Comparison of ENCODE assay signal across 23 cellular contexts in the genomic region with DNA sequence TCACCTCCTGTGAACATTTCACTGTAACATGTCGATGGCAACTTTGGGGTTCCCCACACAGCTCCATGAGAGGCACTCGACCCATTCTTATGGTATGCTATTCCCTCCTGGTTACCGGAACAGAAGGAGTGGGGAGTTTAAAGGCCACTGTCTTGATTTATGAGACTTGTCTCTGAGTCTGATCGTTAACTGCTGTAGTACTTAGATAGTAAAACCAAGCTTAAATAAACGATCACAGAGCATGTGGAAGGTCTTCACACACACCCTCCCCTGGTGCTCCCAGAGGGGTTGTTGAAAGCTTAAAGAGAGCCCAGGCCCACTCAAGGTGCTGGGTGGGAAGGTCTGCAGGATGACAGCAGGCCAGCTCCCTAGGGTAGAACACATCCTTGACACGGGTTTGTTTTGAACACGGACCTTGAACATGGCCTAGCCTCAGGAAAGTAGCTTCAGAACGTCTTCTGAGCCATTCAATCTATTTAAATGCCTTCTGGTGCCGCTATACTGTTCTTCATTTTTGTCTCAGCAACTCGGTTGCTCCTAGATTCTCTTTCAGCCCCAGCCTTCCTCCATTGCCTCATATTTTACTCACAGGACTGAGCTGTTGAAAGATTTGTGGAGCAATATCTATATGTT.
"Had no signal": no experiment of that assay in that cellular context is flagged by ENCODE, and none has a peak within 500 bp of the region (broad histone marks: within the 10 kb centered on the region; RNA-seq: fewer than 3 reads in every experiment).

No MANE protein-coding gene starts in this region.

- H3K27me3 ChIP-seq: adrenal gland, ascending aorta, brain microvascular endothelial cell, right atrium auricular region, suprapubic skin, upper lobe of left lung had no signal

- H3K36me3 Mint-ChIP-seq: activated naive CD8-positive, alpha-beta T cell; stimulated activated effector memory CD8-positive, alpha-beta T cell treated with anti-CD3 and anti-CD28 coated beads, Interleukin-12 subunit alpha, Interleukin-12 subunit beta, amount 100 ng/mL, for 72 hours had no signal

- H3K4me3 ChIP-seq: adrenal gland, ascending aorta, psoas muscle, right atrium auricular region, suprapubic skin, upper lobe of left lung had no signal

- H3K4me1 Mint-ChIP-seq: activated B cell treated with CpG ODN at 0.5 μM for 24 hours; activated CD4-positive, alpha-beta T cell treated with anti-CD3 and anti-CD28 coated beads for 36 hours; stimulated activated effector memory CD8-positive, alpha-beta T cell treated with anti-CD3 and anti-CD28 coated beads, Interleukin-12 subunit alpha, Interleukin-12 subunit beta, amount 100 ng/mL, for 72 hours; stimulated activated naive CD8-positive, alpha-beta T cell treated with anti-CD3 and anti-CD28 coated beads, Interleukin-15, amount 100 ng/mL, for 72 hours had no signal

- H3K9me3 ChIP-seq: adrenal gland, ascending aorta, psoas muscle, right atrium auricular region, suprapubic skin, upper lobe of left lung had no signal

- H3K36me3 ChIP-seq: adrenal gland, ascending aorta, brain microvascular endothelial cell, right atrium auricular region, suprapubic skin, upper lobe of left lung had no signal

- H3K27ac ChIP-seq: adrenal gland, ascending aorta, brain microvascular endothelial cell, psoas muscle, right atrium auricular region, suprapubic skin, upper lobe of left lung had no signal

- H3K27me3 Mint-ChIP-seq: activated B cell treated with CpG ODN at 0.5 μM for 24 hours; activated CD4-positive, alpha-beta T cell treated with anti-CD3 and anti-CD28 coated beads for 36 hours; activated naive CD8-positive, alpha-beta T cell had no signal

- DNase-seq: activated B cell treated with CpG ODN at 0.5 μM for 24 hours; activated CD4-positive, alpha-beta T cell treated with anti-CD3 and anti-CD28 coated beads for 36 hours; activated CD4-positive, alpha-beta T cell treated with anti-CD3 and anti-CD28 coated beads, Interleukin-2, amount 50 U/mL, for 4 hours; activated CD8-positive, alpha-beta memory T cell treated with anti-CD3 and anti-CD28 coated beads for 24 hours; activated CD8-positive, alpha-beta memory T cell treated with anti-CD3 and anti-CD28 coated beads, Interleukin-2, amount 50 U/mL, for 4 hours; activated naive CD4-positive, alpha-beta T cell; activated T-cell treated with anti-CD3 and anti-CD28 coated beads, Interleukin-2, amount 50 U/mL, for 4 hours; adrenal gland; brain microvascular endothelial cell; central memory CD4-positive, alpha-beta T cell; effector memory CD4-positive, alpha-beta T cell; psoas muscle; stimulated activated CD4-positive, alpha-beta T cell treated with anti-CD3 and anti-CD28 coated beads, Interleukin-1b, Interleukin-23, amount 100 ng/mL, for 48 hours; stimulated activated naive CD8-positive, alpha-beta T cell treated with anti-CD3 and anti-CD28 coated beads, Interleukin-15, amount 100 ng/mL, for 72 hours; upper lobe of left lung had no signal

- H3K4me1 ChIP-seq: adrenal gland, ascending aorta, psoas muscle, right atrium auricular region had no signal

- ATAC-seq: activated CD4-positive, alpha-beta T cell treated with anti-CD3 and anti-CD28 coated beads for 36 hours; activated T-cell treated with anti-CD3 and anti-CD28 coated beads, Interleukin-2, amount 50 U/mL, for 4 hours; psoas muscle; stimulated activated effector memory CD8-positive, alpha-beta T cell treated with anti-CD3 and anti-CD28 coated beads, Interleukin-12 subunit alpha, Interleukin-12 subunit beta, amount 100 ng/mL, for 72 hours; stimulated activated naive CD8-positive, alpha-beta T cell treated with anti-CD3 and anti-CD28 coated beads, Interleukin-15, amount 100 ng/mL, for 72 hours had no signal

- H3K4me3 Mint-ChIP-seq: activated B cell treated with CpG ODN at 0.5 μM for 24 hours; activated CD4-positive, alpha-beta T cell treated with anti-CD3 and anti-CD28 coated beads for 36 hours; activated naive CD8-positive, alpha-beta T cell; activated T-cell treated with anti-CD3 and anti-CD28 coated beads, Interleukin-2, amount 50 U/mL, for 4 hours; neural crest cell; stimulated activated effector memory CD8-positive, alpha-beta T cell treated with anti-CD3 and anti-CD28 coated beads, Interleukin-12 subunit alpha, Interleukin-12 subunit beta, amount 100 ng/mL, for 72 hours; stimulated activated naive CD8-positive, alpha-beta T cell treated with anti-CD3 and anti-CD28 coated beads, Interleukin-15, amount 100 ng/mL, for 72 hours; T-helper 1 cell treated with Interleukin-12 subunit alpha and Interleukin-12 subunit beta and Interleukin-4 antibody, amounts not matched to agents 30 μg/mL and 1 μg/mL, for 36 hours had no signal

- H3K9me3 Mint-ChIP-seq: activated B cell treated with CpG ODN at 0.5 μM for 24 hours; activated T-cell treated with anti-CD3 and anti-CD28 coated beads, Interleukin-2, amount 50 U/mL, for 4 hours; activated T-helper 2 cell treated with anti-CD3 and anti-CD28 coated beads, Interferon-gamma antibody, Interleukin-2, Interleukin-4, amounts not matched to agents 10 μg/mL and 5 μg/mL and 100 μg/mL, durations not matched to agents 14 hours and 24 hours and 36 hours; T-helper 1 cell treated with Interleukin-12 subunit alpha and Interleukin-12 subunit beta and Interleukin-4 antibody, amounts not matched to agents 30 μg/mL and 1 μg/mL, for 36 hours had no signal

- H3K27ac Mint-ChIP-seq: activated B cell treated with CpG ODN at 0.5 μM for 24 hours; activated CD4-positive, alpha-beta T cell treated with anti-CD3 and anti-CD28 coated beads for 36 hours; activated naive CD8-positive, alpha-beta T cell; activated T-helper 2 cell treated with anti-CD3 and anti-CD28 coated beads, Interferon-gamma antibody, Interleukin-2, Interleukin-4, amounts not matched to agents 10 μg/mL and 5 μg/mL and 100 μg/mL, durations not matched to agents 14 hours and 24 hours and 36 hours; stimulated activated effector memory CD8-positive, alpha-beta T cell treated with anti-CD3 and anti-CD28 coated beads, Interleukin-12 subunit alpha, Interleukin-12 subunit beta, amount 100 ng/mL, for 72 hours; stimulated activated naive CD8-positive, alpha-beta T cell treated with anti-CD3 and anti-CD28 coated beads, Interleukin-15, amount 100 ng/mL, for 72 hours; T-helper 1 cell treated with Interleukin-12 subunit alpha and Interleukin-12 subunit beta and Interleukin-4 antibody, amounts not matched to agents 30 μg/mL and 1 μg/mL, for 36 hours had no signal
